In the genomic region with DNA sequence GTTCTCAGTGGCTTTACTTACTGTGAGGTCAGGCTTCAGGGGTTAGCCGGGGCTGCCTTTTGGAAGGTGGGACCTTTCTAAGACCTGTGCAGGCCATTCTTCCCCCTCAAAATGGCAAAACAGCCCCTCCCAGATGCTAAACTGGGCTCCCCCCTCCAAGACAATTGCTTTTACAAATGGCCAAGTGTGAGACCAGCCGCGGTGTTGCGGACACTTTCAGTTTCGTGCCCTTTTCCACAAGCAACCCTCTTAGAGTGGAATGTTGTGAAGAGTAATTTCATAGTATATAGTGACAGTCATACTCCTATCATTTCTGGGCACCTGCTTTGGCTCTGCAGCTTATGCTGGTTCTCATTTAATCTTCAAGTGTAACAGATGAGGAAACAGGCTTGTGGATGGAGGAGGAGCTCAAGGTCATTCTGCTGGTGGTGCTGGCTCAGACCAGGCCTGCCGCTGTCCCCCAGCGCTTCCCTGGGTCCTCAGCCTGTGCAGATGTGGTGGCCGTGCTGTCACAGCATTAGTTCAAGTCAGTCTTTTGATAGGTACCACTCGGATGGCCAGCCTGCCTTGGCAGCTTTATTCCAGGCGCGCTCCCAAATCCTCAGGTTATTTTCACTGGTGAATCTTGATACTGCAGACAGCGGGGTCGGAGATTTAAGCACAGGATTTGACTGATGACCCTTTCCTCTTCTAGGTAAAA, we compare ENCODE assay signal across 9 cellular contexts. TPM values are rescaled to one million over a fixed set of nuclear protein-coding genes. Genes with fewer than 3 reads are reported as not detected.
DNase-seq lines count a peak whose midpoint lies in the region; ATAC-seq and TF ChIP-seq lines count a peak whose summit lies in the region.
"Had no signal": no experiment of that assay in that cellular context is flagged by ENCODE, and none has a peak within 500 bp of the region (broad histone marks: within the 10 kb centered on the region; RNA-seq: fewer than 3 reads in every experiment).

No MANE protein-coding gene starts in this region.

- H3K27ac ChIP-seq in stomach: peak overlapping the region; percentile 76 to 96 (median 94)

- TF ChIP-seq POLR2A in stomach (IDR thresholded peaks at IDR 0.05): no peak

- CTCF ChIA-PET in activated CD8-positive, alpha-beta T cell treated with anti-CD3 and anti-CD28 coated beads, Interleukin-2, amount 10 ng/mL, durations not matched to agents 7 days and 5 days (lab: Charles Lee): interaction anchor here (2.1 to 3.3 kb wide), 3 partner anchors 55 to 79 kb away, joined by 7 to 18 read pairs (median 8); a partner anchor contains a TSS

- DNase-seq in T-helper 2 cell treated with Interferon-gamma antibody and Interleukin-4, amounts not matched to agents 5 μg/mL and 100 μg/mL, for 36 hours (ENCODE audit: low spot score): no peak
- DNase-seq in T-helper 2 cell (no peak), stomach (no peak), SW480 (ENCODE audit: low spot score) (no peak), SKM-1 (lab: John Stamatoyannopoulos, UW; ENCODE audit: unreplicated experiment) (no peak), HT-29 (ENCODE audit: low spot score) (no peak)
- DNase-seq in activated CD8-positive, alpha-beta T cell treated with anti-CD3 and anti-CD28 coated beads, Interleukin-2, amount 10 ng/mL, durations not matched to agents 7 days and 5 days: no peak
- DNase-seq: SHP77 had no signal

- ATAC-seq in activated CD8-positive, alpha-beta T cell treated with anti-CD3 and anti-CD28 coated beads, Interleukin-2, amount 10 ng/mL, durations not matched to agents 7 days and 5 days: no peak

- H3K4me1 Mint-ChIP-seq in T-helper 2 cell treated with Interferon-gamma antibody and Interleukin-4, amounts not matched to agents 5 μg/mL and 100 μg/mL, for 36 hours (ENCODE audit: low read depth): peaks cover 53% of the 10 kb centered on the region
- peaks cover 73% of the 10 kb centered on the region for H3K4me1 Mint-ChIP-seq in activated CD8-positive, alpha-beta T cell treated with anti-CD3 and anti-CD28 coated beads, Interleukin-2, amount 10 ng/mL, durations not matched to agents 7 days and 5 days (ENCODE audit: low read depth)

- 44 to 52% (median 50%) methylated on average over 10 to 13 of the region's 13 CpGs for WGBS in stomach, 5 donors

- H3K4me3 ChIP-seq in iPS-11a (ENCODE audit: low read depth, low read length) (peak overlapping the region; percentile 83), stomach (peak overlapping the region; percentile 65 to 83 (median 76))

- peaks cover 72 to 92% (median 91%) of the 10 kb centered on the region in 4 donors for H3K4me1 ChIP-seq in stomach

- no peak for TF ChIP-seq CTCF in stomach (IDR thresholded peaks at IDR 0.05)

- intact Hi-C loops in stomach (cut with DNase I; ENCODE audit: low total_unique reads): loop anchor here (10.0 kb wide), 1 partner anchor 57 kb away; a partner anchor contains a TSS

- H3K9me3 ChIP-seq in stomach: no peaks in the 10 kb centered on the region

- H3K36me3 Mint-ChIP-seq in T-helper 2 cell treated with Interferon-gamma antibody and Interleukin-4, amounts not matched to agents 5 μg/mL and 100 μg/mL, for 36 hours (ENCODE audit: low read depth): peaks cover 14% of the 10 kb centered on the region
- peaks cover 25% of the 10 kb centered on the region for H3K36me3 Mint-ChIP-seq in activated CD8-positive, alpha-beta T cell treated with anti-CD3 and anti-CD28 coated beads, Interleukin-2, amount 10 ng/mL, durations not matched to agents 7 days and 5 days (ENCODE audit: low read depth)

- H3K36me3 ChIP-seq in stomach: peaks cover 0 to under 1% (median 0%) of the 10 kb centered on the region in 4 donors

- no peak overlapping the region for H3K27ac Mint-ChIP-seq in T-helper 2 cell treated with Interferon-gamma antibody and Interleukin-4, amounts not matched to agents 5 μg/mL and 100 μg/mL, for 36 hours
- H3K27ac Mint-ChIP-seq in activated CD8-positive, alpha-beta T cell treated with anti-CD3 and anti-CD28 coated beads, Interleukin-2, amount 10 ng/mL, durations not matched to agents 7 days and 5 days: peak overlapping the region; percentile 88

- no peaks in the 10 kb centered on the region for H3K9me3 Mint-ChIP-seq in T-helper 2 cell treated with Interferon-gamma antibody and Interleukin-4, amounts not matched to agents 5 μg/mL and 100 μg/mL, for 36 hours
- H3K9me3 Mint-ChIP-seq in activated CD8-positive, alpha-beta T cell treated with anti-CD3 and anti-CD28 coated beads, Interleukin-2, amount 10 ng/mL, durations not matched to agents 7 days and 5 days (ENCODE audit: insufficient read depth): no peaks in the 10 kb centered on the region

- POLR2A ChIA-PET in activated CD8-positive, alpha-beta T cell treated with anti-CD3 and anti-CD28 coated beads, Interleukin-2, amount 10 ng/mL, durations not matched to agents 7 days and 5 days (lab: Charles Lee): interaction anchor here (0.5 to 2.3 kb wide), 6 partner anchors 9 to 79 kb away, joined by 3 to 12 read pairs (median 6); a partner anchor contains a TSS

- no peaks in the 10 kb centered on the region for H3K27me3 ChIP-seq in stomach

- no peak for TF ChIP-seq EP300 in stomach (IDR thresholded peaks at IDR 0.05)

- H3K27me3 Mint-ChIP-seq in T-helper 2 cell treated with Interferon-gamma antibody and Interleukin-4, amounts not matched to agents 5 μg/mL and 100 μg/mL, for 36 hours (ENCODE audit: low read depth): no peaks in the 10 kb centered on the region
- no peaks in the 10 kb centered on the region for H3K27me3 Mint-ChIP-seq in activated CD8-positive, alpha-beta T cell treated with anti-CD3 and anti-CD28 coated beads, Interleukin-2, amount 10 ng/mL, durations not matched to agents 7 days and 5 days (ENCODE audit: low read depth)

- H3K4me3 Mint-ChIP-seq in T-helper 2 cell treated with Interferon-gamma antibody and Interleukin-4, amounts not matched to agents 5 μg/mL and 100 μg/mL, for 36 hours: peak overlapping the region; percentile 100
- H3K4me3 Mint-ChIP-seq in activated CD8-positive, alpha-beta T cell treated with anti-CD3 and anti-CD28 coated beads, Interleukin-2, amount 10 ng/mL, durations not matched to agents 7 days and 5 days: peak overlapping the region; percentile 97

RNA-seq across cellular contexts. Expression of a gene that starts 55.0 kb away (rescaled TPM):
- 10 to 100 TPM; 16.6 to 16.8 TPM for total RNA-seq in activated CD8-positive, alpha-beta T cell treated with anti-CD3 and anti-CD28 coated beads, Interleukin-2, amount 10 ng/mL, durations not matched to agents 7 days and 5 days
- total RNA-seq in stomach: 10 to 100 TPM in 4 of 5 donors, 1 to 10 TPM in 1; 1.2 to 73.7 (median 19.3) TPM
- 10 to 100 TPM in 2 of 3 donors, 1 to 10 TPM in 1; 9.0 to 13.9 (median 12.5) TPM for polyA plus RNA-seq in stomach
- 13.1 and 14.2 TPM in 2 replicates for total RNA-seq in HT-29 (2014; rRNA removed; shearing (Covaris generic))
